15 cellular contexts compared by ENCODE assay signal in the genomic region with DNA sequence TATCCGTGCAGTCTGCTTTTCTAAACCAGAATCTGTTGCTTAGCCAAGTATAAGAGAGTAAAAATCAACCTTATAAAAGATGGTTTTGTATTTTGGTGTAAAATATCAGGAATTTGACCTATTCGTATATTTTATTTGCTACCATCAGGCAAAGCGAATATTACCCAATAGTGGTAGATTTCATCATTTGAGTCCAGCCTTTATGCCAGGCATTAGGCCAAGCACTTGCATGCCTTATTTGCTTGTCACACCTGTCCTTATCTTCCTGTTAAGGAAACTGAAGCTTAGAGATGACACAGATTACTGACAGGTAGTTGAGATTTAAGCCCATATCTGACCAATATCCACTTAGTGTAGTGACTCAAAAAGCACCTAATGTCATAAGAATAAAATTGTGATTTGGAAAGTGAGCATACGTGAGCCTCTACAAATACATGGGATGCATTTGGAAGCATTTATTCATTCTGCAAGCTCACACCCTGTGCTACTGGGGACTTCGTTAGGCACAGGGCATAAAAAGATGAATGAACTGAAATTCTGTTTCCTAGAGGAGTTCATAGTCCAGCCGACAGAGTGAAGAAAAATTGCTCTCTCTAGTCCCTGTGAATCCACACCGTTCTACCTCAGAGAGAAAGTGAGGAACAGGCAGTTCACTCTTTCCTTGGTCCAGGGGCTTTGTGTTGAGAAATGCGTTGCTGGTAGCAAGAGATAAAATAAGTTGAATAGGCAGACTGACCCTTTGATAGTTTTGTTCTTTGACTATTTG.
"Had no signal": no experiment of that assay in that cellular context is flagged by ENCODE, and none has a peak within 500 bp of the region (broad histone marks: within the 10 kb centered on the region; RNA-seq: fewer than 3 reads in every experiment).

No MANE protein-coding gene starts in this region.

- H3K9me3 Mint-ChIP-seq: activated naive CD8-positive, alpha-beta T cell treated with anti-CD3 and anti-CD28 coated beads, Interleukin-2, amount 50 U/mL, for 24 hours; naive thymus-derived CD8-positive, alpha-beta T cell had no signal

- H3K36me3 ChIP-seq: colonic mucosa, gastrocnemius medialis, heart right ventricle, thyroid gland, uterus had no signal

- H3K4me1 ChIP-seq: colonic mucosa, gastrocnemius medialis, heart right ventricle, uterus had no signal

- H3K27ac Mint-ChIP-seq: activated CD4-positive, alpha-beta T cell treated with anti-CD3 and anti-CD28 coated beads for 36 hours; activated CD8-positive, alpha-beta T cell treated with anti-CD3 and anti-CD28 coated beads, Interleukin-2, amount 10 ng/mL, durations not matched to agents 7 days and 5 days; activated naive CD8-positive, alpha-beta T cell treated with anti-CD3 and anti-CD28 coated beads, Interleukin-2, amount 50 U/mL, for 24 hours had no signal

- H3K4me3 ChIP-seq: colonic mucosa, gastrocnemius medialis, heart right ventricle, lung, thyroid gland, uterus had no signal

- H3K4me3 Mint-ChIP-seq: activated CD4-positive, alpha-beta T cell treated with anti-CD3 and anti-CD28 coated beads for 36 hours; activated CD8-positive, alpha-beta T cell treated with anti-CD3 and anti-CD28 coated beads, Interleukin-2, amount 10 ng/mL, durations not matched to agents 7 days and 5 days; activated naive CD8-positive, alpha-beta T cell treated with anti-CD3 and anti-CD28 coated beads, Interleukin-2, amount 50 U/mL, for 24 hours had no signal

- H3K9me3 ChIP-seq: colonic mucosa, gastrocnemius medialis, thyroid gland, uterus had no signal

- H3K4me1 Mint-ChIP-seq: activated CD4-positive, alpha-beta T cell treated with anti-CD3 and anti-CD28 coated beads for 36 hours; activated naive CD8-positive, alpha-beta T cell treated with anti-CD3 and anti-CD28 coated beads, Interleukin-2, amount 50 U/mL, for 24 hours had no signal

- H3K36me3 Mint-ChIP-seq: naive thymus-derived CD8-positive, alpha-beta T cell had no signal

- ATAC-seq: activated CD4-positive, alpha-beta T cell treated with anti-CD3 and anti-CD28 coated beads for 36 hours; activated CD8-positive, alpha-beta T cell treated with anti-CD3 and anti-CD28 coated beads, Interleukin-2, amount 10 ng/mL, durations not matched to agents 7 days and 5 days; activated naive CD8-positive, alpha-beta T cell treated with anti-CD3 and anti-CD28 coated beads, Interleukin-2, amount 50 U/mL, for 24 hours; gastrocnemius medialis; heart right ventricle; naive thymus-derived CD8-positive, alpha-beta T cell had no signal

- H3K27ac ChIP-seq: colonic mucosa, gastrocnemius medialis, heart right ventricle, uterus, VCaP had no signal

- DNase-seq: activated CD4-positive, alpha-beta T cell treated with anti-CD3 and anti-CD28 coated beads for 36 hours; activated CD8-positive, alpha-beta memory T cell treated with anti-CD3 and anti-CD28 coated beads, Interleukin-2, amount 50 U/mL, for 48 hours; activated CD8-positive, alpha-beta T cell treated with anti-CD3 and anti-CD28 coated beads, Interleukin-2, amount 10 ng/mL, durations not matched to agents 7 days and 5 days; activated naive CD8-positive, alpha-beta T cell treated with anti-CD3 and anti-CD28 coated beads, Interleukin-2, amount 50 U/mL, for 24 hours; colonic mucosa; gastrocnemius medialis; heart right ventricle; kidney; naive thymus-derived CD8-positive, alpha-beta T cell; stimulated activated CD4-positive, alpha-beta T cell treated with anti-CD3 and anti-CD28 coated beads, Interleukin-4, amount 100 ng/mL, for 4 hours; T-helper 1 cell; thyroid gland; uterus had no signal

- H3K27me3 ChIP-seq: colonic mucosa, thyroid gland, uterus had no signal
